Comparison of ENCODE assay signal across 29 cellular contexts in the genomic region with DNA sequence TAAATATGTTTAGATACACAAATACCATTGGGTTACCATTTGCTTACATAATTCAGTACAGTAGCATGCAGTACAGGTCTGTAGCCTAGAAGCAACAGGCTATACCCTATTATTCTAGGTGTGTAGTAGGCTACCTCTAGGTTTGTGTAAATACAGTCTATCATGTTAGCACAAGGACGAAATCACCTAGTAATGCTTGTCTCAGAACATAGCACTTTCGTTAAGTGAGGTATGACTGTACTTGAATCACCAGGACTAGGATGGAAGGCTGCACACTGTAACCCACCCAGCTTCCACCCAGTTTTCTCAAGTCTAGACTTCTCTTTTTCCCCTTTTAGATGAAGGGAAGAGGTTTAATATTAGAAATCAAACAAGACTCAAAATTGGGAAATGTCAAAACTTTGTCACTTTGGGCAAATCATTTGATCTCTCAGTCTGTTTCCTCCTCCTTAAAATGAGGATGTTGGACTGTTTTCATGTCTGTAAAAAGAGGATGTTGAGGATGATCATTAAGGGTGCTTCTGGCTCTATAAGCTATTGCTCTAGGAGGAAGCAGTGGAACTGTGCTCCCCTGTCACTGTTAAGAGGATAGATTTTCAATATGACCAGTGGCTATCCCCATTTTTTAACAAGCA. TPM values are rescaled to one million over a fixed set of nuclear protein-coding genes. Genes with fewer than 3 reads are reported as not detected.
DNase-seq lines count a peak whose midpoint lies in the region; ATAC-seq and TF ChIP-seq lines count a peak whose summit lies in the region.
"Had no signal": no experiment of that assay in that cellular context is flagged by ENCODE, and none has a peak within 500 bp of the region (broad histone marks: within the 10 kb centered on the region; RNA-seq: fewer than 3 reads in every experiment).

No MANE protein-coding gene starts in this region.

- H3K9me3 Mint-ChIP-seq in activated CD4-positive, alpha-beta T cell treated with anti-CD3 and anti-CD28 coated beads for 36 hours (ENCODE audit: low read depth) = peaks cover 10% of the 10 kb centered on the region
- H3K9me3 Mint-ChIP-seq: neural crest cell had no signal

- H3K18ac ChIP-seq in mesendoderm (ENCODE audit: low read length) = no peak overlapping the region

- H3K4me2 ChIP-seq in OCI-LY3 (ENCODE audit: low read length) (peak overlapping the region; percentile 18), mesendoderm (ENCODE audit: low read length) (no peak overlapping the region)
- H3K4me2 ChIP-seq: KMS-11 had no signal

- H3K4me3 ChIP-seq in OCI-LY3 (ENCODE audit: low read length) (no peak overlapping the region), epithelial cell of esophagus (ENCODE audit: low read length) (no peak overlapping the region), mesendoderm (ENCODE audit: low read length) (no peak overlapping the region)
- H3K4me3 ChIP-seq: cardiac muscle cell, GM12878, Peyer's patch, psoas muscle, SK-N-MC, skin epidermis, upper lobe of left lung had no signal

- CTCF ChIA-PET in activated CD4-positive, alpha-beta T cell treated with anti-CD3 and anti-CD28 coated beads for 36 hours (lab: Charles Lee) = interaction anchor here (0.5 to 0.7 kb wide), 2 partner anchors 36 to 100 kb away, joined by 3 read pairs; no protein-coding TSS in a partner anchor

- no peak overlapping the region for H4K8ac ChIP-seq in mesendoderm (ENCODE audit: low read depth, low read length)

- H3K27me3 ChIP-seq in OCI-LY3 (ENCODE audit: low read depth, low read length) = no peaks in the 10 kb centered on the region
- no peaks in the 10 kb centered on the region for H3K27me3 ChIP-seq in mesendoderm (ENCODE audit: insufficient read depth, low read length, poor library complexity)
- H3K27me3 ChIP-seq: cardiac muscle cell, Peyer's patch, upper lobe of left lung had no signal

- H3K4me1 ChIP-seq in OCI-LY3 (ENCODE audit: low read length) (peaks cover 18% of the 10 kb centered on the region), mesendoderm (ENCODE audit: control insufficient read depth, low read depth, low read length) (no peaks in the 10 kb centered on the region)

- peaks cover 4% of the 10 kb centered on the region for H3K4me1 Mint-ChIP-seq in activated CD4-positive, alpha-beta T cell treated with anti-CD3 and anti-CD28 coated beads for 36 hours

- no peak overlapping the region for H3K4ac ChIP-seq in mesendoderm (ENCODE audit: low read depth, low read length)

- no peak overlapping the region for H3K9ac ChIP-seq in OCI-LY3 (ENCODE audit: low read length)
- H3K9ac ChIP-seq in mesendoderm (ENCODE audit: low read length) = no peak overlapping the region
- H3K9ac ChIP-seq: KMS-11 had no signal

- peak; percentile 17 for ATAC-seq in activated CD4-positive, alpha-beta T cell treated with anti-CD3 and anti-CD28 coated beads for 36 hours
- ATAC-seq in GM19035 (IDR thresholded peaks at IDR 0.05; ENCODE audit: unreplicated experiment) = no peak
- ATAC-seq: GM12878, psoas muscle had no signal

- H3K27ac Mint-ChIP-seq in activated CD4-positive, alpha-beta T cell treated with anti-CD3 and anti-CD28 coated beads for 36 hours = no peak overlapping the region
- H3K27ac Mint-ChIP-seq: activated CD4-positive, alpha-beta T cell treated with anti-CD3 and anti-CD28 coated beads, Interleukin-2, amount 10 ng/mL, durations not matched to agents 24 days and 14 days; mesothelial cell of epicardium had no signal

- no peaks in the 10 kb centered on the region for H3K36me3 ChIP-seq in OCI-LY3 (replicated peaks; ENCODE audit: low read depth, low read length)
- H3K36me3 ChIP-seq in mesendoderm (ENCODE audit: control insufficient read depth, insufficient read depth, low read length) = no peaks in the 10 kb centered on the region
- H3K36me3 ChIP-seq: cardiac muscle cell, Peyer's patch, upper lobe of left lung had no signal

- peaks cover 3% of the 10 kb centered on the region for H3K36me3 Mint-ChIP-seq in activated CD4-positive, alpha-beta T cell treated with anti-CD3 and anti-CD28 coated beads for 36 hours (ENCODE audit: low read depth)
- H3K36me3 Mint-ChIP-seq: mesothelial cell of epicardium had no signal

- peaks cover 8% of the 10 kb centered on the region for H3K27me3 Mint-ChIP-seq in activated CD4-positive, alpha-beta T cell treated with anti-CD3 and anti-CD28 coated beads for 36 hours

- no peak overlapping the region for H4K5ac ChIP-seq in mesendoderm (ENCODE audit: low read length)

- no peaks in the 10 kb centered on the region for H3K79me1 ChIP-seq in mesendoderm (ENCODE audit: low read length)

- H3K27ac ChIP-seq in OCI-LY3 (ENCODE audit: low read length) = peak overlapping the region; percentile 4
- H3K27ac ChIP-seq in mesendoderm (ENCODE audit: low read depth, low read length) = no peak overlapping the region
- H3K27ac ChIP-seq: cardiac muscle cell, KMS-11, psoas muscle, SK-N-MC had no signal

- intact Hi-C loops in activated CD4-positive, alpha-beta T cell treated with anti-CD3 and anti-CD28 coated beads for 36 hours (cut with DNase I, micrococcal nuclease) = loop anchor here (5.0 kb wide), 2 partner anchors 78 to 147 kb away; a partner anchor contains a TSS

- TF ChIP-seq CTCF in OCI-LY3 (IDR thresholded peaks at IDR 0.05; ENCODE audit: low read depth, low read length) = no peak
- no peak for TF ChIP-seq CTCF in epithelial cell of esophagus (IDR thresholded peaks at IDR 0.05; ENCODE audit: insufficient read depth, low read depth, low read length, missing control alignments)

- no peak for DNase-seq in activated CD4-positive, alpha-beta T cell treated with anti-CD3 and anti-CD28 coated beads for 36 hours
- no peak for DNase-seq in activated CD4-positive, alpha-beta T cell treated with anti-CD3 and anti-CD28 coated beads, Interleukin-2, amount 50 U/mL, for 48 hours
- peak; percentile 64 for DNase-seq in epithelial cell of esophagus (ENCODE audit: low read depth)
- DNase-seq in hepatic stellate cell (ENCODE audit: low spot score) = no peak
- no peak for DNase-seq in stimulated activated naive CD4-positive, alpha-beta T cell (lab: John Stamatoyannopoulos, UW)
- DNase-seq in mesendoderm = no peak
- DNase-seq: 8988T; activated CD4-positive, alpha-beta T cell treated with anti-CD3 and anti-CD28 coated beads, Interleukin-2, amount 10 ng/mL, durations not matched to agents 24 days and 14 days; activated gamma-delta T cell; C1 segment of cervical spinal cord; dermis blood vessel endothelial cell; foreskin fibroblast; NCI-H1105 treated with DMSO at 0.1 percent for 48 hours; NCI-H2171; NCI-H69; Peyer's patch; psoas muscle; stimulated activated CD4-positive, alpha-beta T cell treated with anti-CD3 and anti-CD28 coated beads, Interleukin-2, amount 100 ng/mL, for 48 hours; T-helper 9 cell; upper lobe of left lung had no signal

- no peak overlapping the region for H2AK5ac ChIP-seq in mesendoderm (ENCODE audit: low read length)

- POLR2A ChIA-PET in activated CD4-positive, alpha-beta T cell treated with anti-CD3 and anti-CD28 coated beads for 36 hours (lab: Charles Lee) = no interaction called here

- H3K79me2 ChIP-seq in OCI-LY3 (ENCODE audit: low read length) = peaks cover 9% of the 10 kb centered on the region
- H3K79me2 ChIP-seq in mesendoderm (ENCODE audit: control insufficient read depth, insufficient read depth, low read length) = peaks cover 6% of the 10 kb centered on the region

- no peak overlapping the region for H3K23ac ChIP-seq in mesendoderm (ENCODE audit: low read length)

- H3K56ac ChIP-seq in mesendoderm (ENCODE audit: low read length) = no peak overlapping the region

- no CpG with 5 or more reads among the region's 2 CpGs for WGBS in mesendoderm (ENCODE audit: extremely low coverage, insufficient coverage, low lambda C conversion rate)

- H3K4me3 Mint-ChIP-seq in activated CD4-positive, alpha-beta T cell treated with anti-CD3 and anti-CD28 coated beads for 36 hours = no peak overlapping the region
- H3K4me3 Mint-ChIP-seq: activated CD4-positive, alpha-beta T cell treated with anti-CD3 and anti-CD28 coated beads, Interleukin-2, amount 10 ng/mL, durations not matched to agents 24 days and 14 days; mesothelial cell of epicardium; neural crest cell had no signal

- H4K20me1 ChIP-seq in OCI-LY3 (ENCODE audit: insufficient read depth, low read length) = peaks cover 2% of the 10 kb centered on the region

- H3K9me3 ChIP-seq in OCI-LY3 (ENCODE audit: insufficient read depth, low read length) = peaks cover 7% of the 10 kb centered on the region; the same call in 1 of the 2 replicates
- H3K9me3 ChIP-seq: Peyer's patch, psoas muscle, upper lobe of left lung had no signal

- no peak overlapping the region for H2BK5ac ChIP-seq in mesendoderm (ENCODE audit: low read length)

- H2AFZ ChIP-seq in OCI-LY3 (ENCODE audit: low read depth, low read length) = 0 out of 2 replicates have a peak overlapping the region, but pooled peaks have one; percentile 1

- H2BK120ac ChIP-seq in mesendoderm (ENCODE audit: low read depth, low read length) = no peak overlapping the region

- H2BK15ac ChIP-seq in mesendoderm (replicated peaks; ENCODE audit: low read depth) = no peak overlapping the region

RNA-seq across cellular contexts. Expression of a gene that starts 3.8 kb away (rescaled TPM):
- 1 to 10 TPM; 1.7 to 2.1 TPM for total RNA-seq in activated CD4-positive, alpha-beta T cell treated with anti-CD3 and anti-CD28 coated beads for 36 hours
- 20.5 TPM for polyA plus RNA-seq in mesendoderm (2013, experiment 1 of 2)
- polyA plus RNA-seq in mesendoderm (2013, experiment 2 of 2) = 21.0 TPM
